Comparison of ENCODE assay signal across 7 cellular contexts in genomic region chr19:48636859-48637448, GRCh38. TPM values are rescaled to one million over a fixed set of nuclear protein-coding genes. Genes with fewer than 3 reads are reported as not detected.
DNase-seq lines count a peak whose midpoint lies in the region; TF ChIP-seq lines count a peak whose summit lies in the region.

TSS of gene DBP (minus strand) at chr19:48637379. CDS start at chr19:48636994, 385 bp downstream.

- DNase-seq in GM06990 (ENCODE audit: extremely low read depth, insufficient read length) (no peak), glutamatergic neuron (peak; percentile 55), prostate gland (ENCODE audit: low spot score) (no peak), NK-92 (lab: John Stamatoyannopoulos, UW; ENCODE audit: unreplicated experiment) (no peak), DMS153 treated with DMSO at 0.1 percent for 48 hours (lab: John Stamatoyannopoulos, UW; ENCODE audit: unreplicated experiment) (no peak)
- DNase-seq in activated CD4-positive, alpha-beta T cell treated with anti-CD3 and anti-CD28 coated beads, Interleukin-2, amount 10 ng/mL, durations not matched to agents 7 days and 5 days: peak; percentile 35

- intact Hi-C loops in prostate gland (cut with DNase I): no loop called here

- H3K9me3 Mint-ChIP-seq in activated CD4-positive, alpha-beta T cell treated with anti-CD3 and anti-CD28 coated beads, Interleukin-2, amount 10 ng/mL, durations not matched to agents 7 days and 5 days: peaks cover 3% of the 10 kb centered on the region
- H3K9me3 Mint-ChIP-seq in glutamatergic neuron (ENCODE audit: unreplicated experiment): peaks cover 6% of the 10 kb centered on the region

- no peaks in the 10 kb centered on the region for H3K27me3 ChIP-seq in GM06990 (replicated peaks; ENCODE audit: control insufficient read depth, insufficient read depth, low read length)
- peaks cover 9% of the 10 kb centered on the region; the same call in 1 of the 2 replicates for H3K27me3 ChIP-seq in HUES48 (ENCODE audit: control insufficient read depth, insufficient read depth, low read length)
- no peaks in the 10 kb centered on the region for H3K27me3 ChIP-seq in prostate gland (replicated peaks; ENCODE audit: insufficient read depth)

- no peaks in the 10 kb centered on the region for H3K27me3 Mint-ChIP-seq in activated CD4-positive, alpha-beta T cell treated with anti-CD3 and anti-CD28 coated beads, Interleukin-2, amount 10 ng/mL, durations not matched to agents 7 days and 5 days
- peaks cover 20% of the 10 kb centered on the region for H3K27me3 Mint-ChIP-seq in glutamatergic neuron (ENCODE audit: unreplicated experiment)

- H3K27ac Mint-ChIP-seq in activated CD4-positive, alpha-beta T cell treated with anti-CD3 and anti-CD28 coated beads, Interleukin-2, amount 10 ng/mL, durations not matched to agents 7 days and 5 days: peak within 1 kb of the TSS; percentile 99
- H3K27ac Mint-ChIP-seq in glutamatergic neuron (ENCODE audit: unreplicated experiment): peak within 1 kb of the TSS; percentile 90

- peak; percentile 69 for TF ChIP-seq POLR2A in prostate gland (IDR thresholded peaks at IDR 0.05)

- H3K4me3 ChIP-seq in GM06990 (replicated peaks; ENCODE audit: low read depth, low read length): peak within 1 kb of the TSS; percentile 66
- H3K4me3 ChIP-seq in HUES48 (ENCODE audit: low read depth, low read length): peak within 1 kb of the TSS; percentile 85
- peak within 1 kb of the TSS; percentile 72 to 77 for H3K4me3 ChIP-seq in prostate gland

- no peaks in the 10 kb centered on the region for H3K36me3 ChIP-seq in GM06990 (ENCODE audit: control insufficient read depth, insufficient read depth, low read length)
- H3K36me3 ChIP-seq in HUES48 (ENCODE audit: control insufficient read depth, insufficient read depth, low read length): peaks cover 4% of the 10 kb centered on the region
- no peaks in the 10 kb centered on the region for H3K36me3 ChIP-seq in prostate gland

- H3K4me1 ChIP-seq in HUES48 (ENCODE audit: control insufficient read depth, insufficient read depth, low read length): peaks cover 24% of the 10 kb centered on the region
- peaks cover 15% of the 10 kb centered on the region for H3K4me1 ChIP-seq in prostate gland (replicated peaks)

- POLR2A ChIA-PET in activated CD4-positive, alpha-beta T cell treated with anti-CD3 and anti-CD28 coated beads, Interleukin-2, amount 10 ng/mL, durations not matched to agents 7 days and 5 days (lab: Charles Lee): no interaction called here

- WGBS in prostate gland: 0% methylated on average over 23 of the region's 40 CpGs

- CTCF ChIA-PET in activated CD4-positive, alpha-beta T cell treated with anti-CD3 and anti-CD28 coated beads, Interleukin-2, amount 10 ng/mL, durations not matched to agents 7 days and 5 days (lab: Charles Lee): interaction anchor here (0.9 kb wide), 1 partner anchor 9 kb away, joined by 5 read pairs; the partner anchor contains the start of gene CA11

- peaks cover 50% of the 10 kb centered on the region for H3K4me1 Mint-ChIP-seq in activated CD4-positive, alpha-beta T cell treated with anti-CD3 and anti-CD28 coated beads, Interleukin-2, amount 10 ng/mL, durations not matched to agents 7 days and 5 days
- peaks cover 13% of the 10 kb centered on the region for H3K4me1 Mint-ChIP-seq in glutamatergic neuron (ENCODE audit: low read depth, unreplicated experiment)

- peaks cover 13% of the 10 kb centered on the region for H3K36me3 Mint-ChIP-seq in activated CD4-positive, alpha-beta T cell treated with anti-CD3 and anti-CD28 coated beads, Interleukin-2, amount 10 ng/mL, durations not matched to agents 7 days and 5 days (ENCODE audit: low read depth)
- peaks cover 4% of the 10 kb centered on the region for H3K36me3 Mint-ChIP-seq in glutamatergic neuron (ENCODE audit: unreplicated experiment)

- H3K9ac ChIP-seq in HUES48 (ENCODE audit: low read depth, low read length): peak within 1 kb of the TSS; percentile 68

- H3K4me3 Mint-ChIP-seq in activated CD4-positive, alpha-beta T cell treated with anti-CD3 and anti-CD28 coated beads, Interleukin-2, amount 10 ng/mL, durations not matched to agents 7 days and 5 days: peak within 1 kb of the TSS; percentile 94
- peak within 1 kb of the TSS; percentile 86 for H3K4me3 Mint-ChIP-seq in glutamatergic neuron (ENCODE audit: unreplicated experiment)

- peak; percentile 24 for TF ChIP-seq CTCF in GM06990 (IDR thresholded peaks at IDR 0.05; ENCODE audit: insufficient read depth, low read length, poor library complexity, severe bottlenecking)
- TF ChIP-seq CTCF in glutamatergic neuron (IDR thresholded peaks at IDR 0.05; ENCODE audit: partially characterized antibody, unreplicated experiment): no peak
- TF ChIP-seq CTCF in prostate gland (IDR thresholded peaks at IDR 0.05): peak in 2 of 4 experiments; percentile 15 to 44

- no peaks in the 10 kb centered on the region for H3K9me3 ChIP-seq in HUES48 (ENCODE audit: control insufficient read depth, insufficient read depth, low read length)
- H3K9me3 ChIP-seq in prostate gland: no peaks in the 10 kb centered on the region

- peak within 1 kb of the TSS; percentile 93 for H3K27ac ChIP-seq in HUES48 (ENCODE audit: low read depth, low read length)
- peak within 1 kb of the TSS; percentile 98 to 99 for H3K27ac ChIP-seq in prostate gland

RNA-seq across cellular contexts. Expression of gene DBP, which starts in this region (rescaled TPM):
- 10 to 100 TPM; 24.1 to 25.8 TPM for total RNA-seq in activated CD4-positive, alpha-beta T cell treated with anti-CD3 and anti-CD28 coated beads, Interleukin-2, amount 10 ng/mL, durations not matched to agents 7 days and 5 days
- total RNA-seq in glutamatergic neuron (ENCODE audit: unreplicated experiment) (2.9 TPM), prostate gland (10 to 100 TPM; 14.3 to 52.7 TPM)

Comparison
In these comparisons a context has a peak if more than half of its experiments do, and no peak if none do; other contexts are left out.
1. DNase-seq: peak in activated CD4-positive, alpha-beta T cell treated with anti-CD3 and anti-CD28 coated beads, Interleukin-2, amount 10 ng/mL, durations not matched to agents 7 days and 5 days (single experiment) and glutamatergic neuron (single experiment); none in GM06990 (single experiment), prostate gland (single experiment), NK-92 (single experiment) and DMS153 treated with DMSO at 0.1 percent for 48 hours (single experiment).
2. Peak in every context shown above with its lines, with median percentiles within 50 percentile points of each other: H3K4me3 ChIP-seq.